17 cellular contexts compared by ENCODE assay signal in genomic region chr5:88876714-88877113, GRCh38. TPM values are rescaled to one million over a fixed set of nuclear protein-coding genes. Genes with fewer than 3 reads are reported as not detected.
A peak's percentile ranks its signal among the peaks of the same experiment; 100 is the strongest.
DNase-seq lines count a peak whose midpoint lies in the region; ATAC-seq and TF ChIP-seq lines count a peak whose summit lies in the region.
"Had no signal": no experiment of that assay in that cellular context is flagged by ENCODE, and none has a peak within 500 bp of the region (broad histone marks: within the 10 kb centered on the region; RNA-seq: fewer than 3 reads in every experiment).

No MANE protein-coding gene starts in this region.

- no peak for DNase-seq in MM.1S
- peak; percentile 24 for DNase-seq in cerebellar cortex (ENCODE audit: low spot score)
- no peak for DNase-seq in psoas muscle
- no peak for DNase-seq in NCI-H748 treated with DMSO at 0.1 percent for 48 hours (lab: John Stamatoyannopoulos, UW)
- no peak for DNase-seq in neural progenitor cell (ENCODE audit: low spot score)
- DNase-seq: activated effector memory CD4-positive, alpha-beta T cell treated with anti-CD3 and anti-CD28 coated beads, Interleukin-2, amount 50 U/mL, for 16 hours; dermis blood vessel endothelial cell; H9; left colon; NCI-H1417; T-helper 2 cell had no signal

- peaks cover 3% of the 10 kb centered on the region for H3K4me1 Mint-ChIP-seq in neural progenitor cell
- H3K4me1 Mint-ChIP-seq: stimulated activated effector memory CD8-positive, alpha-beta T cell treated with anti-CD3 and anti-CD28 coated beads, Interleukin-12 subunit alpha, Interleukin-12 subunit beta, amount 100 ng/mL, for 72 hours had no signal

- peaks cover 62% of the 10 kb centered on the region for H3K4me1 ChIP-seq in BLaER1
- peaks cover 9% of the 10 kb centered on the region; the same call in 1 of the 2 replicates for H3K4me1 ChIP-seq in MM.1S (ENCODE audit: low read length)
- peaks cover 58% of the 10 kb centered on the region for H3K4me1 ChIP-seq in psoas muscle
- no peaks in the 10 kb centered on the region for H3K4me1 ChIP-seq in neural progenitor cell
- H3K4me1 ChIP-seq: parathyroid adenoma had no signal

- H3K27me3 Mint-ChIP-seq in neural progenitor cell (ENCODE audit: insufficient read depth, low read depth): no peaks in the 10 kb centered on the region

- H3K36me3 ChIP-seq in BLaER1 (peaks cover 22% of the 10 kb centered on the region; the same call in 1 of the 2 replicates), MM.1S (replicated peaks; ENCODE audit: insufficient read depth, low read length) (peaks cover 17% of the 10 kb centered on the region), psoas muscle (ENCODE audit: insufficient read depth in 1 of 2, low read depth in 1 of 2) (peaks cover 0 to 12% of the 10 kb centered on the region in 2 donors), neural progenitor cell (no peaks in the 10 kb centered on the region)

- no peak overlapping the region for H3K4me3 Mint-ChIP-seq in neural progenitor cell
- H3K4me3 Mint-ChIP-seq: H9; stimulated activated effector memory CD8-positive, alpha-beta T cell treated with anti-CD3 and anti-CD28 coated beads, Interleukin-12 subunit alpha, Interleukin-12 subunit beta, amount 100 ng/mL, for 72 hours had no signal

- H3K79me2 ChIP-seq in MM.1S (ENCODE audit: low read length) (peaks cover 100% of the 10 kb centered on the region), neural progenitor cell (ENCODE audit: low read depth) (no peaks in the 10 kb centered on the region)
- H3K79me2 ChIP-seq: parathyroid adenoma had no signal

- H3K36me3 Mint-ChIP-seq in neural progenitor cell: no peaks in the 10 kb centered on the region
- H3K36me3 Mint-ChIP-seq: stimulated activated effector memory CD8-positive, alpha-beta T cell treated with anti-CD3 and anti-CD28 coated beads, Interleukin-12 subunit alpha, Interleukin-12 subunit beta, amount 100 ng/mL, for 72 hours had no signal

- intact Hi-C loops in psoas muscle (cut with DNase I): no loop called here

- H3K4me3 ChIP-seq in BLaER1: peak overlapping the region; percentile 57
- peak overlapping the region; percentile 79 for H3K4me3 ChIP-seq in MM.1S (ENCODE audit: low read length)
- peak overlapping the region; percentile 76 for H3K4me3 ChIP-seq in psoas muscle
- H3K4me3 ChIP-seq in neural progenitor cell: no peak overlapping the region

- no peaks in the 10 kb centered on the region for H3K9me3 Mint-ChIP-seq in neural progenitor cell
- H3K9me3 Mint-ChIP-seq: H9 had no signal

- H3K9ac ChIP-seq in BLaER1 (peak overlapping the region; percentile 52), MM.1S (ENCODE audit: low read length) (peak overlapping the region; percentile 95), neural progenitor cell (no peak overlapping the region)
- H3K9ac ChIP-seq: parathyroid adenoma had no signal

- no peak overlapping the region for H3K27ac ChIP-seq in BLaER1
- peak overlapping the region; percentile 34; the same call in 1 of the 2 replicates for H3K27ac ChIP-seq in MM.1S (ENCODE audit: low read length)
- peak overlapping the region; percentile 88 for H3K27ac ChIP-seq in psoas muscle
- H3K27ac ChIP-seq in neural progenitor cell: no peak overlapping the region
- H3K27ac ChIP-seq: parathyroid adenoma had no signal

- WGBS in psoas muscle, 3 donors: 75 to 77% (median 76%) methylated on average over 2 of the region's 2 CpGs

- H3K27ac Mint-ChIP-seq in neural progenitor cell: no peak overlapping the region
- H3K27ac Mint-ChIP-seq: H9; stimulated activated effector memory CD8-positive, alpha-beta T cell treated with anti-CD3 and anti-CD28 coated beads, Interleukin-12 subunit alpha, Interleukin-12 subunit beta, amount 100 ng/mL, for 72 hours had no signal

- H3K4me2 ChIP-seq in BLaER1 (peak overlapping the region; percentile 80), MM.1S (ENCODE audit: low read depth, low read length) (peak overlapping the region; percentile 69), neural progenitor cell (no peak overlapping the region)

- TF ChIP-seq CTCF in MM.1S (IDR thresholded peaks at IDR 0.05; ENCODE audit: low read length) (no peak), psoas muscle (IDR thresholded peaks at IDR 0.05) (no peak), neural progenitor cell (IDR thresholded peaks at IDR 0.05) (no peak)

- H4K20me1 ChIP-seq in BLaER1 (peaks cover 100% of the 10 kb centered on the region), MM.1S (ENCODE audit: insufficient read depth, low read length) (peaks cover 15% of the 10 kb centered on the region), neural progenitor cell (ENCODE audit: low read depth) (no peaks in the 10 kb centered on the region)

- H2AFZ ChIP-seq in MM.1S (ENCODE audit: low read length) (no peak overlapping the region), neural progenitor cell (replicated peaks) (no peak overlapping the region)
- H2AFZ ChIP-seq: parathyroid adenoma had no signal

- H3K27me3 ChIP-seq in BLaER1 (no peaks in the 10 kb centered on the region), MM.1S (replicated peaks; ENCODE audit: insufficient read depth, low read length) (no peaks in the 10 kb centered on the region), psoas muscle (ENCODE audit: insufficient read depth in 3 of 3, low read length in 2 of 3) (no peaks in the 10 kb centered on the region), neural progenitor cell (peaks cover 16% of the 10 kb centered on the region)

- ATAC-seq in psoas muscle: no peak
- ATAC-seq in HG03442 (IDR thresholded peaks at IDR 0.05; ENCODE audit: unreplicated experiment): no peak
- no peak for ATAC-seq in GM18909 (IDR thresholded peaks at IDR 0.05; ENCODE audit: poor library complexity, unreplicated experiment)
- ATAC-seq: activated CD4-positive, CD25-positive, alpha-beta regulatory T cell treated with anti-CD3 and anti-CD28 coated beads, Interleukin-2, amount 50 U/mL, for 24 hours; left colon; stimulated activated effector memory CD8-positive, alpha-beta T cell treated with anti-CD3 and anti-CD28 coated beads, Interleukin-12 subunit alpha, Interleukin-12 subunit beta, amount 100 ng/mL, for 72 hours had no signal

- H3K9me3 ChIP-seq in BLaER1 (no peaks in the 10 kb centered on the region), MM.1S (replicated peaks; ENCODE audit: insufficient read depth, low read length) (no peaks in the 10 kb centered on the region), psoas muscle (no peaks in the 10 kb centered on the region), neural progenitor cell (ENCODE audit: low read depth) (no peaks in the 10 kb centered on the region)

- H3F3A ChIP-seq in MM.1S (ENCODE audit: insufficient read depth, low read length) (peaks cover 18% of the 10 kb centered on the region; the same call in 1 of the 2 replicates), neural progenitor cell (ENCODE audit: low read depth) (peaks cover 4% of the 10 kb centered on the region)

- H3K9me2 ChIP-seq in MM.1S (replicated peaks; ENCODE audit: insufficient read depth, low read length): no peaks in the 10 kb centered on the region

RNA-seq across cellular contexts. Expression of gene MEF2C, which starts 6.3 kb away (rescaled TPM):
- total RNA-seq in psoas muscle: 100 to 1,000 TPM; 148 to 530 (median 257) TPM
- 10 to 100 TPM in 2 of 3 donors, 1 to 10 TPM in 1; 9.3 to 96.4 (median 32.0) TPM for polyA plus RNA-seq in psoas muscle
- total RNA-seq in neural progenitor cell (ENCODE audit: low replicate concordance): 0.26 and 0.68 TPM in 2 replicates

Comparison
In these comparisons a context has a peak if more than half of its experiments do, and no peak if none do; other contexts are left out.
1. H3K27ac ChIP-seq: peak in MM.1S (single experiment) and psoas muscle (single experiment); none in BLaER1 (single experiment) and neural progenitor cell (single experiment).
2. RNA of gene MEF2C, which starts 6.3 kb away (total RNA-seq): 148 to 530 TPM in psoas muscle; 0.26 to 0.68 TPM in neural progenitor cell; every median in the first group is over 10 times any median in the second.